ENCODE assay signal across 8 cellular contexts in the genomic region with DNA sequence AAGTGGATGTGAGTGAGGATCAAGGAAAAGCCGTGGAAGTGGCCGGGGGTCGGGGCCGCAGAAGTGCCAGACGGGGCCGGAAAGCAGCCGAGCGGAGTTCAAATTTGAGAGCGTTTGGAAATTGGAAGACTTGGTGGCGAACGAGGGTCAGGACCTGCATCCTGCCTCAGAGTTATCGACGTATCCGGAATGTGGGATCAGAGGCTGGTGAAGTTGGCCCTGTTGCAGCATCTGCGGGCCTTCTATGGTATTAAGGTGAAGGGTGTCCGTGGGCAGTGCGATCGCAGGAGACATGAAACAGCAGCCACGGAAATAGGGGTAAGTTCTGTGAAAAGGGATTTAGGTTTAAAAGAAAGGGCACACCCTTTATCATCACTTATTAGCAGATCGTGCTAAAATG. TPM values are rescaled to one million over a fixed set of nuclear protein-coding genes. Genes with fewer than 3 reads are reported as not detected.
DNase-seq lines count a peak whose midpoint lies in the region; ATAC-seq and TF ChIP-seq lines count a peak whose summit lies in the region.
"Not testable (repeated sequence)": the region's sequence is repeated elsewhere in the genome, so short reads cannot be mapped to it uniquely, and the experiment has no call there.

No MANE protein-coding gene starts in this region.

- TF ChIP-seq CTCF in HCT116 (IDR thresholded peaks at IDR 0.05 in 2 of 3, conservative IDR thresholded peaks at IDR 0.05 in 1 of 3; ENCODE audit: borderline replicate concordance in 1 of 3, insufficient read depth in 1 of 3, low read depth in 2 of 3, low read length in 2 of 3); PC-3 (conservative IDR thresholded peaks at IDR 0.05; ENCODE audit: low read depth, low read length); nephron progenitor cell (IDR thresholded peaks at IDR 0.05); stomach (IDR thresholded peaks at IDR 0.05): not testable (repeated sequence)

- not testable (repeated sequence) for H3K9me3 Mint-ChIP-seq in CD4-positive, alpha-beta memory T cell; activated T-cell treated with anti-CD3 and anti-CD28 coated beads, Interleukin-2, amount 50 U/mL, for 24 hours; dendritic cell treated with granulocyte-macrophage colony-stimulating factor and Interleukin-4, amounts not matched to agents 40 ng/mL and 50 ng/mL, for 4 days; nephron progenitor cell

- not testable (repeated sequence) for H3K9me2 ChIP-seq in HCT116 (ENCODE audit: insufficient read depth); PC-3 (replicated peaks; ENCODE audit: low read length)

- H3K4me2 ChIP-seq in HCT116 (ENCODE audit: low read length) (peak overlapping the region; percentile 73), PC-3 (ENCODE audit: low read length) (peak overlapping the region; percentile 91)

- POLR2A ChIA-PET in CD4-positive, alpha-beta memory T cell (lab: Charles Lee; ENCODE audit: partially characterized antibody); HCT116 (lab: Charles Lee); PC-3 (lab: Charles Lee; ENCODE audit: unreplicated experiment): not testable (repeated sequence)

- 0 to 3% (median 0%) methylated on average over 3 to 17 of the region's 20 CpGs for WGBS in stomach, 5 donors

- intact Hi-C loops in CD4-positive, alpha-beta memory T cell (cut with micrococcal nuclease); HCT116 (cut with micrococcal nuclease); dendritic cell treated with granulocyte-macrophage colony-stimulating factor and Interleukin-4, amounts not matched to agents 40 ng/mL and 50 ng/mL, for 4 days (cut with micrococcal nuclease); stomach (cut with DNase I; ENCODE audit: low total_unique reads): not testable (repeated sequence)
- intact Hi-C loops in PC-3 (cut with micrococcal nuclease), result loop anchor here (5.0 kb wide), 1 partner anchor 701 kb away; a partner anchor contains a TSS

- peaks cover 7 to 30% (median 21%) of the 10 kb centered on the region in 4 donors for H3K4me1 Mint-ChIP-seq in CD4-positive, alpha-beta memory T cell
- peaks cover 14% of the 10 kb centered on the region for H3K4me1 Mint-ChIP-seq in activated T-cell treated with anti-CD3 and anti-CD28 coated beads, Interleukin-2, amount 50 U/mL, for 24 hours (ENCODE audit: low read depth)
- H3K4me1 Mint-ChIP-seq in dendritic cell treated with granulocyte-macrophage colony-stimulating factor and Interleukin-4, amounts not matched to agents 40 ng/mL and 50 ng/mL, for 4 days (ENCODE audit: low read depth), result peaks cover 15% of the 10 kb centered on the region
- peaks cover 31% of the 10 kb centered on the region for H3K4me1 Mint-ChIP-seq in nephron progenitor cell

- H4K20me1 ChIP-seq in HCT116 (ENCODE audit: insufficient read depth); PC-3 (ENCODE audit: low read length): not testable (repeated sequence)

- peak overlapping the region in 1 of 2 donors; percentile 83 for H3K4me3 ChIP-seq in CD4-positive, alpha-beta memory T cell (ENCODE audit: low read length in 2 of 2)
- H3K4me3 ChIP-seq in HCT116 (replicated peaks in 1 of 2; ENCODE audit: low read depth in 1 of 2, low read length in 2 of 2) (peak overlapping the region; percentile 65 to 79), PC-3 (ENCODE audit: low read length) (peak overlapping the region; percentile 91), iPS-11a (ENCODE audit: low read depth, low read length) (peak overlapping the region; percentile 55), stomach (peak overlapping the region; percentile 47 to 73 (median 60))

- H3K27ac Mint-ChIP-seq in CD4-positive, alpha-beta memory T cell, result peak overlapping the region; percentile 96 to 99 (median 98)
- peak overlapping the region; percentile 97 for H3K27ac Mint-ChIP-seq in activated T-cell treated with anti-CD3 and anti-CD28 coated beads, Interleukin-2, amount 50 U/mL, for 24 hours
- peak overlapping the region; percentile 98 for H3K27ac Mint-ChIP-seq in dendritic cell treated with granulocyte-macrophage colony-stimulating factor and Interleukin-4, amounts not matched to agents 40 ng/mL and 50 ng/mL, for 4 days
- H3K27ac Mint-ChIP-seq in nephron progenitor cell, result peak overlapping the region; percentile 99

- not testable (repeated sequence) for H3K36me3 ChIP-seq in CD4-positive, alpha-beta memory T cell (ENCODE audit: insufficient read depth, low read length); HCT116 (ENCODE audit: control insufficient read depth in 1 of 2, insufficient read depth in 2 of 2, low read length in 2 of 2); PC-3 (ENCODE audit: low read depth, low read length); stomach

- H3K9me3 ChIP-seq in CD4-positive, alpha-beta memory T cell (ENCODE audit: control insufficient read depth in 1 of 2, low read length in 2 of 2); HCT116 (ENCODE audit: control insufficient read depth in 1 of 2, insufficient read depth in 1 of 2, low read depth in 1 of 2, low read length in 2 of 2); PC-3 (ENCODE audit: low read length); stomach: not testable (repeated sequence)

- H3K36me3 Mint-ChIP-seq in CD4-positive, alpha-beta memory T cell, result peaks cover 0 to 12% of the 10 kb centered on the region in 2 donors
- H3K36me3 Mint-ChIP-seq in activated T-cell treated with anti-CD3 and anti-CD28 coated beads, Interleukin-2, amount 50 U/mL, for 24 hours (ENCODE audit: low read depth), result peaks cover 44% of the 10 kb centered on the region
- peaks cover 16% of the 10 kb centered on the region for H3K36me3 Mint-ChIP-seq in dendritic cell treated with granulocyte-macrophage colony-stimulating factor and Interleukin-4, amounts not matched to agents 40 ng/mL and 50 ng/mL, for 4 days (ENCODE audit: low read depth)
- not testable (repeated sequence) for H3K36me3 Mint-ChIP-seq in nephron progenitor cell (ENCODE audit: low read depth)

- CTCF ChIA-PET in CD4-positive, alpha-beta memory T cell (lab: Charles Lee; ENCODE audit: partially characterized antibody); HCT116 (lab: Charles Lee); PC-3 (lab: Charles Lee): not testable (repeated sequence)

- TF ChIP-seq POLR2A in HCT116 (IDR thresholded peaks at IDR 0.05; ENCODE audit: borderline replicate concordance, extremely low read depth, insufficient read depth, insufficient read length); stomach (IDR thresholded peaks at IDR 0.05): not testable (repeated sequence)

- H3K4me3 Mint-ChIP-seq in CD4-positive, alpha-beta memory T cell, result peak overlapping the region; percentile 96 to 99 (median 99)
- H3K4me3 Mint-ChIP-seq in activated T-cell treated with anti-CD3 and anti-CD28 coated beads, Interleukin-2, amount 50 U/mL, for 24 hours, result peak overlapping the region; percentile 99
- peak overlapping the region; percentile 89 for H3K4me3 Mint-ChIP-seq in dendritic cell treated with granulocyte-macrophage colony-stimulating factor and Interleukin-4, amounts not matched to agents 40 ng/mL and 50 ng/mL, for 4 days
- peak overlapping the region; percentile 98 for H3K4me3 Mint-ChIP-seq in nephron progenitor cell

- not testable (repeated sequence) for H3K4me1 ChIP-seq in CD4-positive, alpha-beta memory T cell (ENCODE audit: insufficient read depth, low read length); HCT116 (ENCODE audit: control insufficient read depth in 1 of 2, insufficient read depth in 2 of 2, low read length in 2 of 2); PC-3 (ENCODE audit: insufficient read depth, low read length)
- H3K4me1 ChIP-seq in stomach, result peaks cover 0 to 20% (median 10%) of the 10 kb centered on the region in 4 donors

- H3K79me2 ChIP-seq in HCT116 (ENCODE audit: insufficient read depth, low read length) (peaks cover 51% of the 10 kb centered on the region), PC-3 (ENCODE audit: low read length) (peaks cover 54% of the 10 kb centered on the region)

- ATAC-seq in HCT116 (0 out of 2 replicates have a peak, but pooled peaks have one; percentile 5), PC-3 (peak; percentile 9; the same call in 1 of the 2 replicates)

- not testable (repeated sequence) for H2AFZ ChIP-seq in HCT116 (ENCODE audit: low read depth, low read length, poor library complexity, severe bottlenecking)
- peak overlapping the region; percentile 99; the same call in 1 of the 2 replicates for H2AFZ ChIP-seq in PC-3 (ENCODE audit: low read length)

- not testable (repeated sequence) for H3F3A ChIP-seq in PC-3 (ENCODE audit: low read length, unreplicated experiment)

- DNase-seq in CD4-positive, alpha-beta memory T cell, result peak in 1 of 5 donors; percentile 21
- not testable (repeated sequence) for DNase-seq in HCT116 (ENCODE audit: low read depth, low spot score); stomach
- DNase-seq in PC-3 (peak; percentile 7), nephron progenitor cell (peak; percentile 17)
- peak; percentile 33 for DNase-seq in activated T-cell treated with anti-CD3 and anti-CD28 coated beads, Interleukin-2, amount 50 U/mL, for 24 hours

- not testable (repeated sequence) for BruUV-seq in HCT116 (replicated peaks; lab: Mats Ljungman, UMichigan); PC-3 (replicated peaks; lab: Mats Ljungman, UMichigan)

- peak overlapping the region; percentile 85 for H3K9ac ChIP-seq in HCT116 (ENCODE audit: low read length)
- peak overlapping the region; percentile 93 for H3K9ac ChIP-seq in PC-3 (ENCODE audit: low read length)

- RAD21 ChIA-PET in HCT116 (lab: Charles Lee; ENCODE audit: low non-redundant PET in 1 of 2, low total read pairs in 2 of 2, uncharacterized antibody in 2 of 2, unreplicated experiment in 2 of 2), result not testable (repeated sequence)

- TF ChIP-seq RAD21 in HCT116 (IDR thresholded peaks at IDR 0.05; ENCODE audit: low read depth), result not testable (repeated sequence)

- TF ChIP-seq EP300 in stomach (IDR thresholded peaks at IDR 0.05), result not testable (repeated sequence)

- H3K27me3 ChIP-seq in CD4-positive, alpha-beta memory T cell (ENCODE audit: insufficient read depth, low read length); HCT116 (ENCODE audit: insufficient read depth, low read length); PC-3 (ENCODE audit: low read length); stomach: not testable (repeated sequence)

- not testable (repeated sequence) for H3K27me3 Mint-ChIP-seq in CD4-positive, alpha-beta memory T cell; activated T-cell treated with anti-CD3 and anti-CD28 coated beads, Interleukin-2, amount 50 U/mL, for 24 hours; dendritic cell treated with granulocyte-macrophage colony-stimulating factor and Interleukin-4, amounts not matched to agents 40 ng/mL and 50 ng/mL, for 4 days; nephron progenitor cell (ENCODE audit: low read depth, poor library complexity)

- peak overlapping the region; percentile 82 for H3K27ac ChIP-seq in CD4-positive, alpha-beta memory T cell (ENCODE audit: low read depth, low read length)
- peak overlapping the region; percentile 89 for H3K27ac ChIP-seq in HCT116 (ENCODE audit: low read depth, low read length)
- H3K27ac ChIP-seq in PC-3 (ENCODE audit: low read length), result peak overlapping the region; percentile 91
- peak overlapping the region in 3 of 5 donors; percentile 87 to 91 (median 88) for H3K27ac ChIP-seq in stomach

RNA-seq across cellular contexts. Expression of a gene that starts 22.8 kb away (rescaled TPM):
- total RNA-seq in CD4-positive, alpha-beta memory T cell, result not detected
- polyA plus RNA-seq in CD4-positive, alpha-beta memory T cell, result not detected
- total RNA-seq in HCT116 (2021; ENCODE audit: unreplicated experiment), result 0.79 TPM
- 0.97 and 1.0 TPM in 2 replicates for polyA plus RNA-seq in HCT116 (2012)
- total RNA-seq in PC-3 (2014; rRNA removed), result 0.84 and 1.0 TPM in 2 replicates
- total RNA-seq in stomach, result 1 to 10 TPM in 1 of 5 donors, under 1 TPM in 1, not detected in 3; 0.43 to 2.0 TPM
- polyA plus RNA-seq in stomach, result under 1 TPM in 2 of 3 donors, not detected in 1; 0.13 to 0.25 TPM
